1 cellular context compared by ENCODE assay signal in genomic region chr1:89034004-89034403, GRCh38. TPM values are rescaled to one million over a fixed set of nuclear protein-coding genes. Genes with fewer than 3 reads are reported as not detected.
"Had no signal": no experiment of that assay in that cellular context is flagged by ENCODE, and none has a peak within 500 bp of the region (broad histone marks: within the 10 kb centered on the region; RNA-seq: fewer than 3 reads in every experiment).

No MANE protein-coding gene starts in this region.

RNA-seq across cellular contexts. Expression of gene GBP1, which starts 31.0 kb away (rescaled TPM):
- total RNA-seq: OCI-LY7 had no signal
